ENCODE assay signal across 8 cellular contexts in genomic region chr1:180154325-180155201, GRCh38. TPM values are rescaled to one million over a fixed set of nuclear protein-coding genes. Genes with fewer than 3 reads are reported as not detected.
A peak's percentile ranks its signal among the peaks of the same experiment; 100 is the strongest.
DNase-seq lines count a peak whose midpoint lies in the region; TF ChIP-seq lines count a peak whose summit lies in the region.

QSOX1 (plus strand) TSS chr1:180154869; CDS start chr1:180154908, 39 bp downstream.

- H3K4me3 ChIP-seq in NT2/D1 (ENCODE audit: insufficient read length, low read depth) (peak within 1 kb of the TSS; percentile 82), endocrine pancreas (ENCODE audit: control insufficient read depth, insufficient read depth, low read length) (peak within 1 kb of the TSS; percentile 77)

- no peaks in the 10 kb centered on the region for H3K4me1 ChIP-seq in NT2/D1 (ENCODE audit: insufficient read depth, insufficient read length)
- H3K4me1 ChIP-seq in endocrine pancreas (ENCODE audit: control insufficient read depth, insufficient read depth, low read length), result peaks cover 9% of the 10 kb centered on the region

- peaks cover 67% of the 10 kb centered on the region for H3K27me3 ChIP-seq in NT2/D1 (ENCODE audit: insufficient read depth, insufficient read length)
- H3K27me3 ChIP-seq in endocrine pancreas (ENCODE audit: control insufficient read depth, insufficient read depth, low read length), result no peaks in the 10 kb centered on the region

- DNase-seq in COR-L47 (lab: John Stamatoyannopoulos, UW) (peak; percentile 82), GM20000 (ENCODE audit: low spot score) (peak; percentile 100), HT-29 (ENCODE audit: low spot score) (peak; percentile 79), NT2/D1 (ENCODE audit: low read depth, low spot score) (peak; percentile 82), mesenteric fat pad (ENCODE audit: low spot score) (peak; percentile 97)
- DNase-seq in activated CD8-positive, alpha-beta memory T cell treated with anti-CD3 and anti-CD28 coated beads, Interleukin-2, amount 50 U/mL, for 1 hour (ENCODE audit: extremely low read depth), result peak; percentile 50
- peak; percentile 74 for DNase-seq in stimulated activated CD8-positive, alpha-beta memory T cell treated with anti-CD3 and anti-CD28 coated beads, Interleukin-15, amount 100 ng/mL, for 24 hours (ENCODE audit: low read depth)

- H3K9ac ChIP-seq in NT2/D1 (ENCODE audit: insufficient read length, low read depth) (peak within 1 kb of the TSS; percentile 93), endocrine pancreas (ENCODE audit: control insufficient read depth, insufficient read depth, low read length) (peak within 1 kb of the TSS; percentile 93)

- no peaks in the 10 kb centered on the region for H3K36me3 ChIP-seq in NT2/D1 (ENCODE audit: insufficient read depth, insufficient read length, low read length)
- no peaks in the 10 kb centered on the region for H3K36me3 ChIP-seq in endocrine pancreas (ENCODE audit: control insufficient read depth, insufficient read depth, low read length)

- no peaks in the 10 kb centered on the region for H3K9me3 ChIP-seq in NT2/D1 (ENCODE audit: insufficient read depth, low read length)
- H3K9me3 ChIP-seq in endocrine pancreas (ENCODE audit: control insufficient read depth, low read length), result no peaks in the 10 kb centered on the region

- TF ChIP-seq CTCF in GM20000 (IDR thresholded peaks at IDR 0.05; ENCODE audit: extremely low read depth, missing control alignments), result no peak

RNA-seq across cellular contexts. Expression of gene QSOX1, which starts in this region (rescaled TPM):
- 95.9 and 99.4 TPM in 2 replicates for total RNA-seq in HT-29 (2014; rRNA removed; shearing (Covaris generic))
- 104 TPM for total RNA-seq in mesenteric fat pad

Comparison
In these comparisons a context has a peak if more than half of its experiments do, and no peak if none do; other contexts are left out.
1. Peak in every context shown above with its lines: DNase-seq and H3K4me3 ChIP-seq.
2. DNase-seq: peak in every context shown above with its lines; median percentile 100 in GM20000; 97 in mesenteric fat pad; 82 in COR-L47; 82 in NT2/D1; 79 in HT-29; 74 in stimulated activated CD8-positive, alpha-beta memory T cell treated with anti-CD3 and anti-CD28 coated beads, Interleukin-15, amount 100 ng/mL, for 24 hours; 50 in activated CD8-positive, alpha-beta memory T cell treated with anti-CD3 and anti-CD28 coated beads, Interleukin-2, amount 50 U/mL, for 1 hour.